Comparison of ENCODE assay signal across 2 cellular contexts in the genomic region with DNA sequence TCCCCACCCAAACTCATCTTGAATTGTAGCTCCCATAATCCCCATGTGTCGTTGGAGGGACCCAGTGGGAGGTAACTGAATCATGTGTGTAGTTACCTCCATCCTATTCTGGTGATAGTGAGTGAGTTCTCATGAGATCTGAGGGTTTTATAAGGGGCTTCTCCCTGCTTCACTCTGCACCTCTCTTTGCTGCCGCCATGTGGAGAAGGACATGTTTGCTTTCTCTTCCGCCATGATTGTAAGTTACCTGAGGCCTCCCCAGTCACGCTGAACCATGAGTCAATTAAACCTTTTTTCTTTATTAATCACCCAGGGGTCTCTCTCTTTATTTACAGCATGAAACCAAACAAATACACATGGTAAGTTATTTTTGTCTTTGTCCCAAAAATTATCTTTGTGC.
TF ChIP-seq lines count a peak whose summit lies in the region.

No MANE protein-coding gene starts in this region.

TF ChIP-seq in GM23338, 12 proteins besides CTCF, POLR2A, EP300 and RAD21:
- TF ChIP-seq, protein P1, sequence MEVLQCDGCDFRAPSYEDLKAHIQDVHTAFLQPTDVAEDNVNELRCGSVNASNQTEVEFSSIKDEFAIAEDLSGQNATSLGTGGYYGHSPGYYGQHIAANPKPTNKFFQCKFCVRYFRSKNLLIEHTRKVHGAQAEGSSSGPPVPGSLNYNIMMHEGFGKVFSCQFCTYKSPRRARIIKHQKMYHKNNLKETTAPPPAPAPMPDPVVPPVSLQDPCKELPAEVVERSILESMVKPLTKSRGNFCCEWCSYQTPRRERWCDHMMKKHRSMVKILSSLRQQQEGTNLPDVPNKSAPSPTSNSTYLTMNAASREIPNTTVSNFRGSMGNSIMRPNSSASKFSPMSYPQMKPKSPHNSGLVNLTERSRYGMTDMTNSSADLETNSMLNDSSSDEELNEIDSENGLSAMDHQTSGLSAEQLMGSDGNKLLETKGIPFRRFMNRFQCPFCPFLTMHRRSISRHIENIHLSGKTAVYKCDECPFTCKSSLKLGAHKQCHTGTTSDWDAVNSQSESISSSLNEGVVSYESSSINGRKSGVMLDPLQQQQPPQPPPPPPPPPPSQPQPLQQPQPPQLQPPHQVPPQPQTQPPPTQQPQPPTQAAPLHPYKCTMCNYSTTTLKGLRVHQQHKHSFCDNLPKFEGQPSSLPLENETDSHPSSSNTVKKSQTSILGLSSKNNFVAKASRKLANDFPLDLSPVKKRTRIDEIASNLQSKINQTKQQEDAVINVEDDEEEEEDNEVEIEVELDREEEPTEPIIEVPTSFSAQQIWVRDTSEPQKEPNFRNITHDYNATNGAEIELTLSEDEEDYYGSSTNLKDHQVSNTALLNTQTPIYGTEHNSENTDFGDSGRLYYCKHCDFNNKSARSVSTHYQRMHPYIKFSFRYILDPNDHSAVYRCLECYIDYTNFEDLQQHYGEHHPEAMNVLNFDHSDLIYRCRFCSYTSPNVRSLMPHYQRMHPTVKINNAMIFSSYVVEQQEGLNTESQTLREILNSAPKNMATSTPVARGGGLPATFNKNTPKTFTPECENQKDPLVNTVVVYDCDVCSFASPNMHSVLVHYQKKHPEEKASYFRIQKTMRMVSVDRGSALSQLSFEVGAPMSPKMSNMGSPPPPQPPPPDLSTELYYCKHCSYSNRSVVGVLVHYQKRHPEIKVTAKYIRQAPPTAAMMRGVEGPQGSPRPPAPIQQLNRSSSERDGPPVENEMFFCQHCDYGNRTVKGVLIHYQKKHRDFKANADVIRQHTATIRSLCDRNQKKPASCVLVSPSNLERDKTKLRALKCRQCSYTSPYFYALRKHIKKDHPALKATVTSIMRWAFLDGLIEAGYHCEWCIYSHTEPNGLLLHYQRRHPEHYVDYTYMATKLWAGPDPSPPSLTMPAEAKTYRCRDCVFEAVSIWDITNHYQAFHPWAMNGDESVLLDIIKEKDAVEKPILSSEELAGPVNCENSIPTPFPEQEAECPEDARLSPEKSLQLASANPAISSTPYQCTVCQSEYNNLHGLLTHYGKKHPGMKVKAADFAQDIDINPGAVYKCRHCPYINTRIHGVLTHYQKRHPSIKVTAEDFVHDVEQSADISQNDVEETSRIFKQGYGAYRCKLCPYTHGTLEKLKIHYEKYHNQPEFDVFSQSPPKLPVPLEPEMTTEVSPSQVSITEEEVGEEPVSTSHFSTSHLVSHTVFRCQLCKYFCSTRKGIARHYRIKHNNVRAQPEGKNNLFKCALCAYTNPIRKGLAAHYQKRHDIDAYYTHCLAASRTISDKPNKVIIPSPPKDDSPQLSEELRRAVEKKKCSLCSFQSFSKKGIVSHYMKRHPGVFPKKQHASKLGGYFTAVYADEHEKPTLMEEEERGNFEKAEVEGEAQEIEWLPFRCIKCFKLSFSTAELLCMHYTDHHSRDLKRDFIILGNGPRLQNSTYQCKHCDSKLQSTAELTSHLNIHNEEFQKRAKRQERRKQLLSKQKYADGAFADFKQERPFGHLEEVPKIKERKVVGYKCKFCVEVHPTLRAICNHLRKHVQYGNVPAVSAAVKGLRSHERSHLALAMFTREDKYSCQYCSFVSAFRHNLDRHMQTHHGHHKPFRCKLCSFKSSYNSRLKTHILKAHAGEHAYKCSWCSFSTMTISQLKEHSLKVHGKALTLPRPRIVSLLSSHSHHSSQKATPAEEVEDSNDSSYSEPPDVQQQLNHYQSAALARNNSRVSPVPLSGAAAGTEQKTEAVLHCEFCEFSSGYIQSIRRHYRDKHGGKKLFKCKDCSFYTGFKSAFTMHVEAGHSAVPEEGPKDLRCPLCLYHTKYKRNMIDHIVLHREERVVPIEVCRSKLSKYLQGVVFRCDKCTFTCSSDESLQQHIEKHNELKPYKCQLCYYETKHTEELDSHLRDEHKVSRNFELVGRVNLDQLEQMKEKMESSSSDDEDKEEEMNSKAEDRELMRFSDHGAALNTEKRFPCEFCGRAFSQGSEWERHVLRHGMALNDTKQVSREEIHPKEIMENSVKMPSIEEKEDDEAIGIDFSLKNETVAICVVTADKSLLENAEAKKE (CRISPR knock-in tag; IDR thresholded peaks at IDR 0.05) = no peak
- TF ChIP-seq STAT1 (IDR thresholded peaks at IDR 0.05; ENCODE audit: unreplicated experiment) (no peak), NANOG (IDR thresholded peaks at IDR 0.05; ENCODE audit: borderline replicate concordance) (no peak)

TF ChIP-seq in WTC11, 78 proteins besides CTCF, POLR2A, EP300 and RAD21 (continued from another document):
- TF ChIP-seq, protein P2, sequence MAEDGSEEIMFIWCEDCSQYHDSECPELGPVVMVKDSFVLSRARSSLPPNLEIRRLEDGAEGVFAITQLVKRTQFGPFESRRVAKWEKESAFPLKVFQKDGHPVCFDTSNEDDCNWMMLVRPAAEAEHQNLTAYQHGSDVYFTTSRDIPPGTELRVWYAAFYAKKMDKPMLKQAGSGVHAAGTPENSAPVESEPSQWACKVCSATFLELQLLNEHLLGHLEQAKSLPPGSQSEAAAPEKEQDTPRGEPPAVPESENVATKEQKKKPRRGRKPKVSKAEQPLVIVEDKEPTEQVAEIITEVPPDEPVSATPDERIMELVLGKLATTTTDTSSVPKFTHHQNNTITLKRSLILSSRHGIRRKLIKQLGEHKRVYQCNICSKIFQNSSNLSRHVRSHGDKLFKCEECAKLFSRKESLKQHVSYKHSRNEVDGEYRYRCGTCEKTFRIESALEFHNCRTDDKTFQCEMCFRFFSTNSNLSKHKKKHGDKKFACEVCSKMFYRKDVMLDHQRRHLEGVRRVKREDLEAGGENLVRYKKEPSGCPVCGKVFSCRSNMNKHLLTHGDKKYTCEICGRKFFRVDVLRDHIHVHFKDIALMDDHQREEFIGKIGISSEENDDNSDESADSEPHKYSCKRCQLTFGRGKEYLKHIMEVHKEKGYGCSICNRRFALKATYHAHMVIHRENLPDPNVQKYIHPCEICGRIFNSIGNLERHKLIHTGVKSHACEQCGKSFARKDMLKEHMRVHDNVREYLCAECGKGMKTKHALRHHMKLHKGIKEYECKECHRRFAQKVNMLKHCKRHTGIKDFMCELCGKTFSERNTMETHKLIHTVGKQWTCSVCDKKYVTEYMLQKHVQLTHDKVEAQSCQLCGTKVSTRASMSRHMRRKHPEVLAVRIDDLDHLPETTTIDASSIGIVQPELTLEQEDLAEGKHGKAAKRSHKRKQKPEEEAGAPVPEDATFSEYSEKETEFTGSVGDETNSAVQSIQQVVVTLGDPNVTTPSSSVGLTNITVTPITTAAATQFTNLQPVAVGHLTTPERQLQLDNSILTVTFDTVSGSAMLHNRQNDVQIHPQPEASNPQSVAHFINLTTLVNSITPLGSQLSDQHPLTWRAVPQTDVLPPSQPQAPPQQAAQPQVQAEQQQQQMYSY (CRISPR knock-in tag; IDR thresholded peaks at IDR 0.05) = no peak
- TF ChIP-seq, protein P3, sequence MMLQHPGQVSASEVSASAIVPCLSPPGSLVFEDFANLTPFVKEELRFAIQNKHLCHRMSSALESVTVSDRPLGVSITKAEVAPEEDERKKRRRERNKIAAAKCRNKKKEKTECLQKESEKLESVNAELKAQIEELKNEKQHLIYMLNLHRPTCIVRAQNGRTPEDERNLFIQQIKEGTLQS (CRISPR knock-in tag; conservative IDR thresholded peaks at IDR 0.05) = no peak
- TF ChIP-seq MXD4 (CRISPR knock-in tag; IDR thresholded peaks at IDR 0.05; ENCODE audit: borderline replicate concordance) (no peak), IRF2 (CRISPR knock-in tag; IDR thresholded peaks at IDR 0.05; ENCODE audit: borderline replicate concordance, low read depth) (no peak), ESRRA (CRISPR knock-in tag; IDR thresholded peaks at IDR 0.05; ENCODE audit: borderline replicate concordance) (no peak)
